ENCODE assay signal across 12 cellular contexts in the genomic region with DNA sequence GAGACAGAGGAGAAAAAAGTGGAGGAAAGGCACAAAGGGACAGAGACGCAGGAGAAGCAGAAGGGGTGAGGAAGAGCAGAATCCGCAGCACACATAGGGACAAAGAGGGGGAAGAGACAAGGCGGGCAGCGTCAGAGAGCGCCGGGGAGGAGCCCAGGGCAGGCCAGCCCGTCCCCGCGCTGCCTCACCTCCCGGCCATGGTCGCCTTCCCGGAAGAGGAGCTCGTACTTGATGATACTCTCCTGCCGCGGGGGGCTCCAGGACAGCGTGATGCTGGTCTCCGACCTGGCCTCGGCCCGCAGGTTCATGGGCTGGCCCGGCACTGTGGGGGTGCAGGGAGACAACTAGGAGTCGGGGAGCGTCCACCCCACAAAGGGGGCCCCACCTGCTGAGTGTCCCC.
DNase-seq lines count a peak whose midpoint lies in the region; ATAC-seq and TF ChIP-seq lines count a peak whose summit lies in the region.
"Had no signal": no experiment of that assay in that cellular context is flagged by ENCODE, and none has a peak within 500 bp of the region (broad histone marks: within the 10 kb centered on the region; RNA-seq: fewer than 3 reads in every experiment).

No MANE protein-coding gene starts in this region.

- peak overlapping the region; percentile 4; the same call in 1 of the 2 replicates for H3K27ac Mint-ChIP-seq in GM23338
- peak overlapping the region; percentile 66 for H3K27ac Mint-ChIP-seq in glutamatergic neuron (ENCODE audit: unreplicated experiment)

- H2AFZ ChIP-seq in GM23338 (no peak overlapping the region), neuronal stem cell (ENCODE audit: low read length) (no peak overlapping the region)

- H3K4me1 ChIP-seq in GM23338 (ENCODE audit: insufficient read depth) (peaks cover 8% of the 10 kb centered on the region; the same call in 1 of the 2 replicates), neuronal stem cell (ENCODE audit: control insufficient read depth in 2 of 2, insufficient read depth in 1 of 2, low read depth in 1 of 2, low read length in 2 of 2) (no peaks in the 10 kb centered on the region), prostate gland (replicated peaks) (no peaks in the 10 kb centered on the region)
- H3K4me1 ChIP-seq: BLaER1 treated with 17β-estradiol and CSF1 and Interleukin-3, amounts not matched to agents 10 nM and 100 nM had no signal

- H3K27me3 Mint-ChIP-seq in GM23338 (ENCODE audit: insufficient read depth, low read depth, poor library complexity): peaks cover 20% of the 10 kb centered on the region
- H3K27me3 Mint-ChIP-seq in glutamatergic neuron (ENCODE audit: unreplicated experiment): peaks cover 23% of the 10 kb centered on the region

- H3K36me3 Mint-ChIP-seq in GM23338 (ENCODE audit: low read depth) (peaks cover 42% of the 10 kb centered on the region), glutamatergic neuron (ENCODE audit: unreplicated experiment) (peaks cover 6% of the 10 kb centered on the region)

- peak; percentile 55 for DNase-seq in GM23338 (ENCODE audit: low spot score)
- no peak for DNase-seq in glutamatergic neuron
- no peak for DNase-seq in neuronal stem cell (ENCODE audit: low spot score)
- no peak for DNase-seq in prostate gland (ENCODE audit: low spot score)
- DNase-seq: 8988T; ACHN; CD4-positive, CD25-positive, alpha-beta regulatory T cell; DMS53 had no signal

- H2BK12ac ChIP-seq in neuronal stem cell (ENCODE audit: low read length): no peak overlapping the region

- WGBS in neuronal stem cell (ENCODE audit: extremely low coverage in 2 of 2, insufficient read length in 2 of 2, insufficient replicate concordance in 1 of 2), 2 donors: no CpG with 5 or more reads among the region's 22 CpGs
- WGBS in prostate gland: 90% methylated on average over 22 of the region's 22 CpGs

- peak overlapping the region; percentile 95 for H3K23ac ChIP-seq in neuronal stem cell (ENCODE audit: low read depth, low read length, poor library complexity)

- H2BK15ac ChIP-seq in neuronal stem cell (ENCODE audit: low read length): no peak overlapping the region

- H3K4me3 ChIP-seq in GM23338 (no peak overlapping the region), neuronal stem cell (ENCODE audit: low read length in 2 of 2) (no peak overlapping the region), prostate gland (no peak overlapping the region)
- H3K4me3 ChIP-seq: BLaER1 treated with 17β-estradiol and CSF1 and Interleukin-3, amounts not matched to agents 10 nM and 100 nM had no signal

- H3K79me1 ChIP-seq in neuronal stem cell (ENCODE audit: low read depth, low read length): peaks cover 8% of the 10 kb centered on the region

- H3K9me3 ChIP-seq in neuronal stem cell (replicated peaks in 1 of 2; ENCODE audit: control insufficient read depth in 2 of 2, insufficient read depth in 1 of 2, low read depth in 1 of 2, low read length in 2 of 2) (peaks cover 2 to 5% of the 10 kb centered on the region in 2 donors), prostate gland (no peaks in the 10 kb centered on the region)
- H3K9me3 ChIP-seq: BLaER1 treated with 17β-estradiol and CSF1 and Interleukin-3, amounts not matched to agents 10 nM and 100 nM had no signal

- H3K9me3 Mint-ChIP-seq in GM23338: no peaks in the 10 kb centered on the region
- peaks cover 26% of the 10 kb centered on the region for H3K9me3 Mint-ChIP-seq in glutamatergic neuron (ENCODE audit: unreplicated experiment)
- H3K9me3 Mint-ChIP-seq: CD4-positive, CD25-positive, alpha-beta regulatory T cell had no signal

- no peak for TF ChIP-seq POLR2A in prostate gland (IDR thresholded peaks at IDR 0.05)

- intact Hi-C loops in prostate gland (cut with DNase I): no loop called here

- TF ChIP-seq CTCF in GM23338 (conservative IDR thresholded peaks at IDR 0.05; ENCODE audit: low read depth in 2 of 2) (no peak), glutamatergic neuron (IDR thresholded peaks at IDR 0.05; ENCODE audit: partially characterized antibody, unreplicated experiment) (no peak), prostate gland (IDR thresholded peaks at IDR 0.05) (no peak)

- H2AK5ac ChIP-seq in neuronal stem cell (ENCODE audit: low read depth, low read length): no peak overlapping the region

- H4K8ac ChIP-seq in neuronal stem cell (ENCODE audit: low read depth, low read length): no peak overlapping the region

- H3K36me3 ChIP-seq in GM23338 (ENCODE audit: insufficient read depth) (peaks cover under 1% of the 10 kb centered on the region; the same call in 1 of the 2 replicates), neuronal stem cell (replicated peaks in 1 of 2; ENCODE audit: control insufficient read depth in 2 of 2, insufficient read depth in 2 of 2, low read length in 2 of 2) (peaks cover 54 to 87% of the 10 kb centered on the region in 2 donors), prostate gland (no peaks in the 10 kb centered on the region)

- H3K4ac ChIP-seq in neuronal stem cell (ENCODE audit: low read length): no peak overlapping the region

- H3K27me3 ChIP-seq in GM23338 (ENCODE audit: insufficient read depth): no peaks in the 10 kb centered on the region
- no peaks in the 10 kb centered on the region for H3K27me3 ChIP-seq in neuronal stem cell (ENCODE audit: control insufficient read depth in 3 of 3, insufficient read depth in 3 of 3, low read depth in 1 of 3, low read length in 3 of 3)
- no peaks in the 10 kb centered on the region for H3K27me3 ChIP-seq in prostate gland (replicated peaks; ENCODE audit: insufficient read depth)
- H3K27me3 ChIP-seq: BLaER1 treated with 17β-estradiol and CSF1 and Interleukin-3, amounts not matched to agents 10 nM and 100 nM had no signal

- peak overlapping the region; percentile 60 for H3K9ac ChIP-seq in neuronal stem cell (ENCODE audit: low read depth, low read length, poor library complexity)
- H3K9ac ChIP-seq: BLaER1 treated with 17β-estradiol and CSF1 and Interleukin-3, amounts not matched to agents 10 nM and 100 nM had no signal

- H3K9me2 ChIP-seq in GM23338 (ENCODE audit: insufficient read depth): no peaks in the 10 kb centered on the region

- H2BK120ac ChIP-seq in neuronal stem cell (ENCODE audit: low read depth, low read length): no peak overlapping the region

- H3K4me3 Mint-ChIP-seq in GM23338 (no peak overlapping the region), glutamatergic neuron (ENCODE audit: unreplicated experiment) (no peak overlapping the region)

- H3F3A ChIP-seq in GM23338 (replicated peaks; ENCODE audit: low read depth): 0 out of 2 replicates have a peak, but pooled peaks cover 7% of the 10 kb centered on the region

- ATAC-seq in GM23338 (peak; percentile 69), GM21381 (IDR thresholded peaks at IDR 0.05; ENCODE audit: unreplicated experiment) (no peak), HG02938 (IDR thresholded peaks at IDR 0.05; ENCODE audit: unreplicated experiment) (no peak)

- H3K18ac ChIP-seq in neuronal stem cell (ENCODE audit: low read length): peak overlapping the region; percentile 71

- peak overlapping the region; percentile 9 for H3K14ac ChIP-seq in neuronal stem cell (ENCODE audit: low read length)

- H3K79me2 ChIP-seq in GM23338 (replicated peaks; ENCODE audit: insufficient read depth): no peaks in the 10 kb centered on the region

- no peak overlapping the region for H4K91ac ChIP-seq in neuronal stem cell (ENCODE audit: low read depth, low read length, poor library complexity)

- H4K20me1 ChIP-seq in GM23338 (replicated peaks; ENCODE audit: insufficient read depth): peaks cover 7% of the 10 kb centered on the region; the same call in 1 of the 2 replicates
- H4K20me1 ChIP-seq: BLaER1 treated with 17β-estradiol and CSF1 and Interleukin-3, amounts not matched to agents 10 nM and 100 nM had no signal

- H3K4me2 ChIP-seq in GM23338 (no peak overlapping the region), neuronal stem cell (ENCODE audit: insufficient read depth, low read length, poor library complexity, severe bottlenecking) (no peak overlapping the region)
- H3K4me2 ChIP-seq: BLaER1 treated with 17β-estradiol and CSF1 and Interleukin-3, amounts not matched to agents 10 nM and 100 nM had no signal

- H3K27ac ChIP-seq in GM23338 (ENCODE audit: low read depth) (no peak overlapping the region), angular gyrus (ENCODE audit: low read depth, low read length) (peak overlapping the region; percentile 19), neuronal stem cell (replicated peaks; ENCODE audit: low read length) (no peak overlapping the region), prostate gland (no peak overlapping the region)
- H3K27ac ChIP-seq: BLaER1 treated with 17β-estradiol and CSF1 and Interleukin-3, amounts not matched to agents 10 nM and 100 nM had no signal

- H3K4me1 Mint-ChIP-seq in GM23338 (peaks cover 9% of the 10 kb centered on the region), glutamatergic neuron (ENCODE audit: low read depth, unreplicated experiment) (no peaks in the 10 kb centered on the region)
- H3K4me1 Mint-ChIP-seq: CD4-positive, CD25-positive, alpha-beta regulatory T cell had no signal

- H2BK5ac ChIP-seq in neuronal stem cell (ENCODE audit: low read length): no peak overlapping the region

TF ChIP-seq in GM23338, 12 proteins besides CTCF, POLR2A, EP300 and RAD21 (continues in another document):
- no peak for TF ChIP-seq REST (IDR thresholded peaks at IDR 0.05; ENCODE audit: unreplicated experiment)
- TF ChIP-seq JUNB (IDR thresholded peaks at IDR 0.05; ENCODE audit: unreplicated experiment): no peak
- no peak for TF ChIP-seq ZNF114 (CRISPR knock-in tag; IDR thresholded peaks at IDR 0.05)
- no peak for TF ChIP-seq POLR2AphosphoS5 (IDR thresholded peaks at IDR 0.05; ENCODE audit: low read depth)
